Comparison of ENCODE assay signal across 13 cellular contexts in genomic region chr12:4145990-4146859, GRCh38.
DNase-seq lines count a peak whose midpoint lies in the region; ATAC-seq, FAIRE-seq and TF ChIP-seq lines count a peak whose summit lies in the region.
"Had no signal": no experiment of that assay in that cellular context is flagged by ENCODE, and none has a peak within 500 bp of the region (broad histone marks: within the 10 kb centered on the region; RNA-seq: fewer than 3 reads in every experiment).

No MANE protein-coding gene starts in this region.

- peak overlapping the region; percentile 92; the same call in 1 of the 2 replicates for H2BK12ac ChIP-seq in H1 (ENCODE audit: low read depth, low read length)

- no peaks in the 10 kb centered on the region for H3K79me2 ChIP-seq in H1 (ENCODE audit: control insufficient read depth in 1 of 2, insufficient read depth in 2 of 2, low read length in 2 of 2)

- no peak for TF ChIP-seq RAD21 in H1 (IDR thresholded peaks at IDR 0.05 in 1 of 2, conservative IDR thresholded peaks at IDR 0.05 in 1 of 2; ENCODE audit: low read depth in 2 of 2, low read length in 2 of 2)

- H2BK15ac ChIP-seq in H1 (ENCODE audit: low read length), result peak overlapping the region; percentile 36; the same call in 1 of the 2 replicates

- H3K9me3 ChIP-seq in HEK293 (ENCODE audit: control insufficient read depth, insufficient read depth, low read depth, low read length) (no peaks in the 10 kb centered on the region), H1 (ENCODE audit: insufficient read depth in 2 of 2, low read depth in 1 of 2, low read length in 1 of 2) (peaks cover 4 to 5% of the 10 kb centered on the region in 2 experiments; a peak in 2 of 4 replicates)
- H3K9me3 ChIP-seq: lower lobe of right lung had no signal

- H3K4me2 ChIP-seq in H1 (ENCODE audit: insufficient read depth in 1 of 2, low read depth in 2 of 2, low read length in 2 of 2), result 0 out of 4 replicates have a peak overlapping the region, but pooled peaks of 1 of the 2 experiments have one; percentile 1

- no peak overlapping the region for H3K4me3 ChIP-seq in HEK293 (ENCODE audit: low read depth, low read length)
- no peak overlapping the region for H3K4me3 ChIP-seq in H1 (ENCODE audit: extremely low read depth in 1 of 4, insufficient read depth in 2 of 4, low read depth in 3 of 4, low read length in 4 of 4)
- H3K4me3 ChIP-seq: lower lobe of right lung had no signal

- DNase-seq in activated CD8-positive, alpha-beta T cell treated with anti-CD3 and anti-CD28 coated beads for 36 hours, result peak; percentile 89
- no peak for DNase-seq in H1 (ENCODE audit: low read depth in 1 of 2, low spot score in 2 of 2)
- peak; percentile 38 to 54 for DNase-seq in stimulated activated CD8-positive, alpha-beta memory T cell treated with anti-CD3 and anti-CD28 coated beads, Interleukin-2, amount 100 ng/mL, for 48 hours (ENCODE audit: low read depth in 2 of 2)
- DNase-seq in HCEC 1CT, result no peak
- DNase-seq in NCI-H510A treated with DMSO at 0.1 percent for 48 hours (lab: John Stamatoyannopoulos, UW), result no peak
- no peak for DNase-seq in H54 (ENCODE audit: insufficient read length, low spot score)
- DNase-seq in NCI-H1436 (lab: John Stamatoyannopoulos, UW), result no peak
- DNase-seq: brain microvascular endothelial cell, DMS 273 treated with DMSO at 0.1 percent for 48 hours, KG1, lower lobe of right lung, NCI-H526 treated with DMSO at 0.1 percent for 48 hours had no signal

- no peak overlapping the region for H3K9ac ChIP-seq in H1 (replicated peaks in 1 of 4; ENCODE audit: extremely low read depth in 1 of 4, low read depth in 3 of 4, low read length in 3 of 4)

- POLR2A ChIA-PET in HEK293 (lab: Yijun Ruan, JAX) (no interaction called here), H1 (lab: Charles Lee; ENCODE audit: partially characterized antibody) (interaction anchor here (0.6 to 1.8 kb wide), 6 partner anchors 11 to 132 kb away, joined by 3 to 8 read pairs (median 4); no protein-coding TSS in a partner anchor)
- POLR2A ChIA-PET in activated CD8-positive, alpha-beta T cell treated with anti-CD3 and anti-CD28 coated beads for 36 hours (lab: Charles Lee), result interaction anchor here (0.8 to 17.9 kb wide), 20 partner anchors 9 to 277 kb away, joined by 3 to 375 read pairs (median 4); partner anchors contain the start of gene CCND2

- H3K27ac ChIP-seq in HEK293 (ENCODE audit: extremely low read depth, low read depth, low read length), result no peak overlapping the region
- H3K27ac ChIP-seq in H1 (ENCODE audit: low read depth, low read length), result no peak overlapping the region
- H3K27ac ChIP-seq: brain microvascular endothelial cell, lower lobe of right lung had no signal

- H3K36me3 ChIP-seq in HEK293 (ENCODE audit: control insufficient read depth in 2 of 2, insufficient read depth in 1 of 2, low read length in 2 of 2) (no peaks in the 10 kb centered on the region), H1 (ENCODE audit: control insufficient read depth in 2 of 4, insufficient read depth in 4 of 4, low read length in 3 of 4) (no peaks in the 10 kb centered on the region)
- H3K36me3 ChIP-seq: brain microvascular endothelial cell, lower lobe of right lung had no signal

- H2AK5ac ChIP-seq in H1 (ENCODE audit: low read depth, low read length), result 0 out of 2 replicates have a peak overlapping the region, but pooled peaks have one; percentile 86

- no peaks in the 10 kb centered on the region for H3K79me1 ChIP-seq in H1 (ENCODE audit: low read depth, low read length)

- H3K4me1 Mint-ChIP-seq in activated CD8-positive, alpha-beta T cell treated with anti-CD3 and anti-CD28 coated beads for 36 hours (ENCODE audit: low read depth), result peaks cover 86% of the 10 kb centered on the region

- CTCF ChIA-PET in HEK293 (lab: Yijun Ruan, JAX) (interaction anchor here (0.6 to 1.1 kb wide), 4 partner anchors 11 to 890 kb away, joined by 3 to 9 read pairs (median 5); no protein-coding TSS in a partner anchor), H1 (lab: Charles Lee; ENCODE audit: partially characterized antibody) (interaction anchor here (0.6 to 2.2 kb wide), 6 partner anchors 10 to 151 kb away, joined by 3 to 7 read pairs (median 3); no protein-coding TSS in a partner anchor)
- CTCF ChIA-PET in activated CD8-positive, alpha-beta T cell treated with anti-CD3 and anti-CD28 coated beads for 36 hours (lab: Charles Lee), result interaction anchor here (0.7 to 4.6 kb wide), 14 partner anchors 11 to 261 kb away, joined by 3 to 51 read pairs (median 4); no protein-coding TSS in a partner anchor

- FAIRE-seq in H1 (lab: Jason Lieb, UNC), result no peak
- no peak for FAIRE-seq in H54 (lab: Jason Lieb, UNC)

- no peak overlapping the region for H2BK5ac ChIP-seq in H1 (ENCODE audit: low read depth, low read length)

- peak; percentile 61 for ATAC-seq in activated CD8-positive, alpha-beta T cell treated with anti-CD3 and anti-CD28 coated beads for 36 hours

- H3K14ac ChIP-seq in H1 (ENCODE audit: insufficient read length), result no peak overlapping the region

- no peaks in the 10 kb centered on the region; a peak in 2 of 7 replicates for H3K27me3 ChIP-seq in H1 (replicated peaks in 1 of 4; ENCODE audit: control insufficient read depth in 3 of 4, extremely low read depth in 1 of 4, insufficient read depth in 3 of 4, low read length in 3 of 4)
- H3K27me3 ChIP-seq: brain microvascular endothelial cell had no signal

- H3K4ac ChIP-seq in H1 (replicated peaks; ENCODE audit: insufficient read length, low read depth, low read length), result peak overlapping the region; percentile 57

- no peak for TF ChIP-seq CTCF in HEK293 (tag by site-specific recombination; IDR thresholded peaks at IDR 0.05)
- no peak for TF ChIP-seq CTCF in activated CD8-positive, alpha-beta T cell treated with anti-CD3 and anti-CD28 coated beads for 36 hours (IDR thresholded peaks at IDR 0.05)
- TF ChIP-seq CTCF in H1 (IDR thresholded peaks at IDR 0.05; ENCODE audit: control extremely low read depth in 1 of 3, insufficient read depth in 1 of 3, low read depth in 1 of 3, low read length in 3 of 3), result no peak

- H3K4me3 Mint-ChIP-seq in activated CD8-positive, alpha-beta T cell treated with anti-CD3 and anti-CD28 coated beads for 36 hours, result peak overlapping the region; percentile 42

- H3K4me1 ChIP-seq in HEK293 (ENCODE audit: control insufficient read depth, insufficient read depth, low read length) (no peaks in the 10 kb centered on the region), H1 (replicated peaks in 1 of 4; ENCODE audit: control insufficient read depth in 3 of 4, insufficient read depth in 4 of 4, low read length in 3 of 4) (peaks cover 6 to 11% (median 10%) of the 10 kb centered on the region in 4 experiments)

- no peaks in the 10 kb centered on the region for H4K20me1 ChIP-seq in H1 (replicated peaks in 1 of 2; ENCODE audit: control insufficient read depth in 1 of 2, insufficient read depth in 2 of 2, low read length in 2 of 2)

- 0 out of 2 replicates have a peak overlapping the region, but pooled peaks have one; percentile 62 for H2BK20ac ChIP-seq in H1 (ENCODE audit: low read length)

- no peak overlapping the region for H3K23ac ChIP-seq in H1 (ENCODE audit: insufficient read length)

- H3K27me3 Mint-ChIP-seq in activated CD8-positive, alpha-beta T cell treated with anti-CD3 and anti-CD28 coated beads for 36 hours, result no peaks in the 10 kb centered on the region

- H3K18ac ChIP-seq in H1 (ENCODE audit: extremely low read depth, low read length), result no peak overlapping the region

- no peak overlapping the region for H4K8ac ChIP-seq in H1 (ENCODE audit: extremely low read depth, insufficient read depth, low read length)

- H3K36me3 Mint-ChIP-seq in activated CD8-positive, alpha-beta T cell treated with anti-CD3 and anti-CD28 coated beads for 36 hours (ENCODE audit: low read depth), result peaks cover 17% of the 10 kb centered on the region

- no peak overlapping the region for H4K5ac ChIP-seq in H1 (ENCODE audit: insufficient read length, low read depth, low read length)

- peaks cover 18% of the 10 kb centered on the region for H3K9me3 Mint-ChIP-seq in activated CD8-positive, alpha-beta T cell treated with anti-CD3 and anti-CD28 coated beads for 36 hours

- H3K56ac ChIP-seq in H1 (replicated peaks; ENCODE audit: insufficient read length, low read depth, low read length), result no peak overlapping the region

- peak overlapping the region; percentile 90 for H3K27ac Mint-ChIP-seq in activated CD8-positive, alpha-beta T cell treated with anti-CD3 and anti-CD28 coated beads for 36 hours

- H2AFZ ChIP-seq in H1 (ENCODE audit: low read length), result no peak overlapping the region

- TF ChIP-seq POLR2A in H1 (IDR thresholded peaks at IDR 0.05; ENCODE audit: control extremely low read depth in 1 of 2, low read depth in 2 of 2, low read length in 2 of 2), result no peak
- TF ChIP-seq POLR2A in H54 (IDR thresholded peaks at IDR 0.05; ENCODE audit: low read depth, low read length), result no peak

- intact Hi-C loops in activated CD8-positive, alpha-beta T cell treated with anti-CD3 and anti-CD28 coated beads for 36 hours (cut with micrococcal nuclease), result loop anchor here (5.0 kb wide), 2 partner anchors 39 to 71 kb away; no protein-coding TSS in a partner anchor

- H4K91ac ChIP-seq in H1 (replicated peaks; ENCODE audit: insufficient read length, low read length), result peak overlapping the region; percentile 17

- H3K23me2 ChIP-seq in H1 (ENCODE audit: low read depth, low read length), result no peaks in the 10 kb centered on the region

- H2BK120ac ChIP-seq in H1 (replicated peaks; ENCODE audit: low read depth, low read length), result peak overlapping the region; percentile 38

- WGBS in H1 (ENCODE audit: extremely low coverage in 1 of 2, insufficient coverage in 1 of 2, insufficient read length in 1 of 2, insufficient replicate concordance in 2 of 2, low coverage in 1 of 2, low lambda C conversion rate in 2 of 2, missing lambda C conversion rate in 1 of 2), 2 experiments, result 79% methylated on average over 15 of the region's 15 CpGs; no CpG with 5 or more reads in 1 of the 2 experiments

- TF ChIP-seq EP300 in H1 (IDR thresholded peaks at IDR 0.05; ENCODE audit: borderline replicate concordance in 1 of 2, low read depth in 2 of 2, low read length in 2 of 2), result no peak

TF ChIP-seq in HEK293, 187 proteins besides CTCF, POLR2A, EP300 and RAD21:
- TF ChIP-seq PRDM1 (tag by site-specific recombination; IDR thresholded peaks at IDR 0.05) (0 out of 2 replicates have a peak, but pooled peaks have one; percentile 21), ZNF548 (tag by site-specific recombination; IDR thresholded peaks at IDR 0.05) (no peak)
TF ChIP-seq in HEK293: peak in this region for 1.

TF ChIP-seq in H1, 55 proteins besides CTCF, POLR2A, EP300 and RAD21 (continues in another document):
- TF ChIP-seq, protein P1, sequence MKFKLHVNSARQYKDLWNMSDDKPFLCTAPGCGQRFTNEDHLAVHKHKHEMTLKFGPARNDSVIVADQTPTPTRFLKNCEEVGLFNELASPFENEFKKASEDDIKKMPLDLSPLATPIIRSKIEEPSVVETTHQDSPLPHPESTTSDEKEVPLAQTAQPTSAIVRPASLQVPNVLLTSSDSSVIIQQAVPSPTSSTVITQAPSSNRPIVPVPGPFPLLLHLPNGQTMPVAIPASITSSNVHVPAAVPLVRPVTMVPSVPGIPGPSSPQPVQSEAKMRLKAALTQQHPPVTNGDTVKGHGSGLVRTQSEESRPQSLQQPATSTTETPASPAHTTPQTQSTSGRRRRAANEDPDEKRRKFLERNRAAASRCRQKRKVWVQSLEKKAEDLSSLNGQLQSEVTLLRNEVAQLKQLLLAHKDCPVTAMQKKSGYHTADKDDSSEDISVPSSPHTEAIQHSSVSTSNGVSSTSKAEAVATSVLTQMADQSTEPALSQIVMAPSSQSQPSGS (IDR thresholded peaks at IDR 0.05; ENCODE audit: low read length), result no peak

Comparison
In these comparisons a context has a peak if more than half of its experiments do, and no peak if none do; other contexts are left out.
1. DNase-seq: peak in activated CD8-positive, alpha-beta T cell treated with anti-CD3 and anti-CD28 coated beads for 36 hours (single experiment) and stimulated activated CD8-positive, alpha-beta memory T cell treated with anti-CD3 and anti-CD28 coated beads, Interleukin-2, amount 100 ng/mL, for 48 hours (2 of 2); none in H1 (0 of 2), HCEC 1CT (single experiment), NCI-H510A treated with DMSO at 0.1 percent for 48 hours (single experiment), H54 (single experiment) and NCI-H1436 (single experiment).